Comparison of ENCODE assay signal across 9 cellular contexts in the genomic region with DNA sequence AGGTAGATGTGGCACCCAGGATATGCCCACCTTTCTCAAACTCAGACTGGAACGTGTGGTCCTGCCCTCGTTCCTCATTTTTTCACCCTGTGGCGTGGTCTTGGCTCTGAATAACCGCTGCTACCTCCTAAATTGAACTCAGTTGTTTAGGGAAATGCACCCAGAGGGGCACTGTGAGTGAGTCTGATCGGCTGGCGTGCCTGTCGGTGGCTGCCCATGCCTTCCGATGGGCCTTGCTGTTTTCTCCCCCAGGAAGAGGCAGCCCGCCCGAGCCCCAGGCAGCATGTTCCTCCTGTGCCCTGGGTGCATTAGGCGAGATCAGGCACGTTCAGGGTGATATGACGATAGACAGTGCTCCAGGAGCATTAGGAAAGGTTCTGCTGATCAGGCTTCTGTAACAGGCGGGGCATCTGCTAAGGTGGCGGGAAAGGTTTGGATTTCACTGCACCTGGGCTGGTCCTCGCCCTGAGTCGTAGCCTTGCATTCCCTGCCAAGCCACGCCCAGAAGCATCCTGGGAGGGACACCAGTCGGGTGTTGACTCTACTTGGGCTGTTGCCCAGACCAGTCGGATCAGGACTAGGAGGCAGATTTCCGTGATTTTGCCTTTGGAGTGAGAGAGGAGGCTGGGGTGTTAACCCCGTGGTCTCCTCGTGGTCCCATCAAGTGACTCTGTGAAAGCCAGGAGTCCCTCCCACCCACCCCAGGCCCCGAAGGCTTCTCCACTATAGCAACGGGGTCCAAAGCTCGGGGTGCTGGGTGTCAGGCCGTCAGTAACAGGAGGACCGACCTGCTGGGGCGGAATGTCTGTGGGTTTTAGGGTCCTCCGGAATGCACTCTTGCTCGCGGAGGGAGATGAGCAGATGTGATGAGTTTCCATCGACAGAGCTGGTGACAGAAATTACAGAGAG.
DNase-seq lines count a peak whose midpoint lies in the region; ATAC-seq, FAIRE-seq and TF ChIP-seq lines count a peak whose summit lies in the region.
"Had no signal": no experiment of that assay in that cellular context is flagged by ENCODE, and none has a peak within 500 bp of the region (broad histone marks: within the 10 kb centered on the region; RNA-seq: fewer than 3 reads in every experiment).

No MANE protein-coding gene starts in this region.

- TF ChIP-seq CTCF in left ventricle myocardium inferior (IDR thresholded peaks at IDR 0.05; ENCODE audit: borderline replicate concordance) (no peak), thyroid gland (IDR thresholded peaks at IDR 0.05) (no peak)

- WGBS in thyroid gland, 2 donors: 66 to 83% methylated on average over 29 to 30 of the region's 33 CpGs

- FAIRE-seq in HTR-8/SVneo (lab: Jason Lieb, UNC): peak; percentile 16
- FAIRE-seq in frontal cortex (lab: Jason Lieb, UNC): no peak
- FAIRE-seq: TTC549 had no signal

- H3K4me1 ChIP-seq in left ventricle myocardium inferior (peaks cover 54% of the 10 kb centered on the region), thyroid gland (peaks cover 24 to 38% of the 10 kb centered on the region in 2 donors)

- H3K4me3 ChIP-seq in left ventricle myocardium inferior (peak overlapping the region; percentile 3), thyroid gland (replicated peaks in 1 of 3) (no peak overlapping the region)

- intact Hi-C loops in left ventricle myocardium inferior (cut with micrococcal nuclease) (no loop called here), thyroid gland (cut with DNase I) (no loop called here)

- no peaks in the 10 kb centered on the region for H3K36me3 ChIP-seq in left ventricle myocardium inferior
- no peaks in the 10 kb centered on the region for H3K36me3 ChIP-seq in thyroid gland

- H3K27me3 ChIP-seq in left ventricle myocardium inferior (ENCODE audit: low read depth): no peaks in the 10 kb centered on the region
- H3K27me3 ChIP-seq in thyroid gland: no peaks in the 10 kb centered on the region

- DNase-seq in HTR-8/SVneo (ENCODE audit: insufficient read length, low spot score) (peak; percentile 45), SHP77 (lab: John Stamatoyannopoulos, UW) (peak; percentile 87 to 95), left ventricle myocardium inferior (peak; percentile 69), thyroid gland (peak; percentile 49 to 80), NCI-H187 treated with DMSO at 0.1 percent for 48 hours (lab: John Stamatoyannopoulos, UW) (no peak), frontal cortex (ENCODE audit: low spot score in 2 of 2) (no peak)

- no peaks in the 10 kb centered on the region for H3K9me3 ChIP-seq in left ventricle myocardium inferior (replicated peaks)
- H3K9me3 ChIP-seq in thyroid gland: no peaks in the 10 kb centered on the region

- H3K27ac ChIP-seq in left ventricle myocardium inferior (replicated peaks): no peak overlapping the region
- no peak overlapping the region for H3K27ac ChIP-seq in thyroid gland

- TF ChIP-seq POLR2A in thyroid gland (IDR thresholded peaks at IDR 0.05): no peak

- ATAC-seq in HG02852 (IDR thresholded peaks at IDR 0.05; ENCODE audit: unreplicated experiment) (no peak), GM18519 (IDR thresholded peaks at IDR 0.05; ENCODE audit: low FRiP score, unreplicated experiment) (no peak)

Comparison
In these comparisons a context has a peak if more than half of its experiments do, and no peak if none do; other contexts are left out.
1. DNase-seq: peak in HTR-8/SVneo (single experiment), SHP77 (2 of 2), left ventricle myocardium inferior (single experiment) and thyroid gland (2 of 2); none in NCI-H187 treated with DMSO at 0.1 percent for 48 hours (single experiment) and frontal cortex (0 of 2).